In genomic region chr7:151767557-151767956, GRCh38 we compare ENCODE assay signal across 19 cellular contexts.
DNase-seq lines count a peak whose midpoint lies in the region; ATAC-seq, FAIRE-seq and TF ChIP-seq lines count a peak whose summit lies in the region.
"Had no signal": no experiment of that assay in that cellular context is flagged by ENCODE, and none has a peak within 500 bp of the region (broad histone marks: within the 10 kb centered on the region; RNA-seq: fewer than 3 reads in every experiment).

No MANE protein-coding gene starts in this region.

- ATAC-seq in HepG2 (no peak), right lobe of liver (no peak), T-cell (replicated peaks in 1 of 4) (no peak), GM18520 (IDR thresholded peaks at IDR 0.05; ENCODE audit: unreplicated experiment) (no peak)
- ATAC-seq in effector memory CD8-positive, alpha-beta T cell (replicated peaks), result no peak
- ATAC-seq: SK-N-SH treated with all-trans-retinoic acid at 6 μM for 48 hours had no signal

- H3K4me1 ChIP-seq in HepG2 (ENCODE audit: insufficient read depth, low read length), result no peaks in the 10 kb centered on the region
- no peaks in the 10 kb centered on the region for H3K4me1 ChIP-seq in right lobe of liver
- H3K4me1 ChIP-seq: adrenal gland, thyroid gland had no signal

- H3K27ac ChIP-seq in HepG2 (ENCODE audit: extremely low read length, insufficient read depth, low read length), result no peak overlapping the region
- H3K27ac ChIP-seq in right lobe of liver, result no peak overlapping the region
- H3K27ac ChIP-seq: adrenal gland, coronary artery, right atrium auricular region, RWPE1, thyroid gland had no signal

- H3K36me3 ChIP-seq in HepG2 (replicated peaks in 1 of 2; ENCODE audit: control insufficient read depth in 1 of 2, insufficient read depth in 2 of 2, low read length in 2 of 2) (no peaks in the 10 kb centered on the region), right lobe of liver (peaks cover 0 to 39% (median 7%) of the 10 kb centered on the region in 4 donors)
- H3K36me3 ChIP-seq: adrenal gland, right atrium auricular region, thyroid gland had no signal

- H3K9me3 ChIP-seq in HepG2 (ENCODE audit: low read length) (no peaks in the 10 kb centered on the region), right lobe of liver (no peaks in the 10 kb centered on the region)
- H3K9me3 ChIP-seq: adrenal gland, right atrium auricular region, thyroid gland had no signal

- H3K27me3 ChIP-seq in HepG2 (ENCODE audit: control insufficient read depth in 1 of 2, insufficient read depth in 2 of 2, low read length in 2 of 2), result peaks cover 5 to 49% of the 10 kb centered on the region in 2 experiments; a peak in 3 of 5 replicates
- H3K27me3 ChIP-seq in right lobe of liver, result no peaks in the 10 kb centered on the region
- H3K27me3 ChIP-seq: adrenal gland, right atrium auricular region, thyroid gland had no signal

- no peak overlapping the region for H3K9ac ChIP-seq in HepG2 (ENCODE audit: insufficient read depth, low read depth, low read length)

- in situ Hi-C loops in HepG2 (cut with HindIII; ENCODE audit: extremely low pct_ligation_motif_present, low pct_unique_long_range_greater_than_20kb), result no loop called here

- intact Hi-C loops in HepG2 (cut with micrococcal nuclease; ENCODE audit: unreplicated experiment) (no loop called here), right lobe of liver (cut with DNase I) (no loop called here)

- DNase-seq in HepG2 (ENCODE audit: low spot score) (no peak), right lobe of liver (no peak), T-cell (no peak), NCI-H82 treated with DMSO at 0.1 percent for 48 hours (lab: John Stamatoyannopoulos, UW; ENCODE audit: unreplicated experiment) (no peak), SW 1271 (lab: John Stamatoyannopoulos, UW) (no peak)
- no peak for DNase-seq in effector memory CD8-positive, alpha-beta T cell
- DNase-seq: activated CD4-positive, CD25-positive, alpha-beta regulatory T cell treated with anti-CD3 and anti-CD28 coated beads, Interleukin-2, amount 50 U/mL, for 72 hours; activated CD8-positive, alpha-beta memory T cell treated with anti-CD3 and anti-CD28 coated beads, Interleukin-2, amount 50 U/mL, for 48 hours; adrenal gland; HCEC 1CT; NCI-H1417; NCI-H2107; NCI-H526; thyroid gland had no signal

- H3K4me2 ChIP-seq in HepG2 (ENCODE audit: low read depth, low read length), result no peak overlapping the region

- peaks cover 56 to 66% (median 65%) of the 10 kb centered on the region in 3 donors for H3K4me1 Mint-ChIP-seq in T-cell
- peaks cover 30 to 32% of the 10 kb centered on the region in 2 donors for H3K4me1 Mint-ChIP-seq in effector memory CD8-positive, alpha-beta T cell (ENCODE audit: low read depth in 2 of 2)

- no peak overlapping the region for H2AFZ ChIP-seq in HepG2 (ENCODE audit: low read length)

- no peaks in the 10 kb centered on the region for H3K9me3 Mint-ChIP-seq in T-cell
- no peaks in the 10 kb centered on the region for H3K9me3 Mint-ChIP-seq in effector memory CD8-positive, alpha-beta T cell

- no peaks in the 10 kb centered on the region for H3K79me2 ChIP-seq in HepG2 (ENCODE audit: insufficient read depth, low read length)

- WGBS in HepG2 (ENCODE audit: low lambda C conversion rate), result 17% methylated on average over 4 of the region's 4 CpGs
- 100% methylated on average over 1 of the region's 4 CpGs for WGBS in right lobe of liver (ENCODE audit: insufficient coverage, low coverage, low lambda C conversion rate, missing lambda C conversion rate)

- no peaks in the 10 kb centered on the region for H4K20me1 ChIP-seq in HepG2 (ENCODE audit: insufficient read depth, low read length)

- H3K4me3 ChIP-seq in HepG2 (replicated peaks in 1 of 3; ENCODE audit: insufficient read depth in 1 of 3, low read depth in 2 of 3, low read length in 3 of 3) (no peak overlapping the region), right lobe of liver (no peak overlapping the region)
- H3K4me3 ChIP-seq: adrenal gland, coronary artery, right atrium auricular region, thyroid gland had no signal

- POLR2A ChIA-PET in HepG2 (lab: Yijun Ruan, JAX), result no interaction called here
- POLR2A ChIA-PET in T-cell (lab: Charles Lee), result interaction anchor here in 1 of 2 donors (0.6 kb wide), 1 partner anchor 7 kb away, joined by 4 read pairs; no protein-coding TSS in a partner anchor

- FAIRE-seq in HepG2 (lab: Jason Lieb, UNC), result no peak

- H3K36me3 Mint-ChIP-seq in T-cell, result peaks cover 32% of the 10 kb centered on the region
- peaks cover 5% of the 10 kb centered on the region for H3K36me3 Mint-ChIP-seq in effector memory CD8-positive, alpha-beta T cell (ENCODE audit: insufficient read depth)

- TF ChIP-seq POLR2A in HepG2 (IDR thresholded peaks at IDR 0.05; ENCODE audit: insufficient read depth in 1 of 2, low read depth in 2 of 2, low read length in 2 of 2) (no peak), right lobe of liver (IDR thresholded peaks at IDR 0.05) (no peak)

- no peak for TF ChIP-seq EP300 in HepG2 (IDR thresholded peaks at IDR 0.05; ENCODE audit: low read depth in 2 of 2, low read length in 2 of 2)
- no peak for TF ChIP-seq EP300 in HepG2 (CRISPR knock-in tag; IDR thresholded peaks at IDR 0.05; ENCODE audit: borderline replicate concordance)

- no peak for TF ChIP-seq RAD21 in HepG2 (CRISPR knock-in tag; IDR thresholded peaks at IDR 0.05)

- CTCF ChIA-PET in HepG2 (lab: Yijun Ruan, JAX; ENCODE audit: low intra/inter-chr PET ratio, low total read pairs) (no interaction called here), T-cell (lab: Charles Lee) (interaction anchor here (1.0 to 1.3 kb wide), 3 partner anchors 8 to 15 kb away, joined by 3 to 4 read pairs (median 3); no protein-coding TSS in a partner anchor)

- TF ChIP-seq CTCF in HepG2 (CRISPR knock-in tag; IDR thresholded peaks at IDR 0.05) (no peak), right lobe of liver (IDR thresholded peaks at IDR 0.05) (no peak)

- peak overlapping the region in 1 of 3 donors; percentile 67 for H3K4me3 Mint-ChIP-seq in T-cell
- no peak overlapping the region for H3K4me3 Mint-ChIP-seq in effector memory CD8-positive, alpha-beta T cell

- no peaks in the 10 kb centered on the region for H3K27me3 Mint-ChIP-seq in T-cell
- H3K27me3 Mint-ChIP-seq in effector memory CD8-positive, alpha-beta T cell, result no peaks in the 10 kb centered on the region

- H3K27ac Mint-ChIP-seq in T-cell, result peak overlapping the region; percentile 95 to 98
- peak overlapping the region; percentile 80 to 92 for H3K27ac Mint-ChIP-seq in effector memory CD8-positive, alpha-beta T cell

- BruUV-seq in HepG2 (replicated peaks; lab: Mats Ljungman, UMichigan), result no TSS peak

TF ChIP-seq in HepG2, 621 proteins besides CTCF, POLR2A, EP300 and RAD21:
- TF ChIP-seq CREB1 (IDR thresholded peaks at IDR 0.05), result peak; percentile 36; the same call in 1 of the 2 replicates
- TF ChIP-seq CREB1 (CRISPR knock-in tag; IDR thresholded peaks at IDR 0.05), result no peak
- TF ChIP-seq SP140L (CRISPR knock-in tag; IDR thresholded peaks at IDR 0.05; ENCODE audit: borderline replicate concordance), result no peak
